Comparison of ENCODE assay signal across 8 cellular contexts in the genomic region with DNA sequence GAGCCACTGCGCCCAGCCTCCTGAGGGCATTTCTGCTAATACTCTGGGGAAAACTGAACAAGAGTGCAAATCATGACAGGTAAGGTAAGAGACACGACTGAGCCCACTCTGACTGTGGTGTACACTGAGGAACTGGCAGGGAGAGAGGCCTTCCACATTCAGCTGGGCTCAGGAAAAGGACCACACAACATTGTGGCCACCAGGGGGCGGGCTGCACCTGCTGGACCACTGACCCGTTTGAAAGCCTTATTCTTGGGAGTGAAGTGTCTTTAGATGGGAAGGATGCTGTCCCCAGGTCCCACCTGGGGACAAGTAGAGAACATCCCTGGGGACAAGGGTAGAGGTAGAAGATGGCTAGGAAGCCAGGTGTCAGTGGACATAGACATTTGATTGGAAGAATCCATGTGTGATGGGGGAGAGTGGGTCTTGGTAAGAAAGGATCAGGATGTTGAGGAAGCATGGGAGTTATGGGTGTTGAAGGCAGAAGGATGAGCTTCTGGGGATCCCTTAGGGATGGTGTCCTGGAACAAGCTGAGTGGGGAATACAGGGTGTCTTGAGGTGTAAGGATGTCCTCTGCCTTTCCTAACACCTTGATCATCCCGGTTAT. TPM values are rescaled to one million over a fixed set of nuclear protein-coding genes. Genes with fewer than 3 reads are reported as not detected.
DNase-seq lines count a peak whose midpoint lies in the region; ATAC-seq and TF ChIP-seq lines count a peak whose summit lies in the region.

No MANE protein-coding gene starts in this region.

- peak overlapping the region in 2 of 10 donors; percentile 44 to 49 for H3K27ac Mint-ChIP-seq in naive thymus-derived CD8-positive, alpha-beta T cell
- H3K27ac Mint-ChIP-seq in stimulated activated effector memory CD8-positive, alpha-beta T cell treated with anti-CD3 and anti-CD28 coated beads, Interleukin-12 subunit alpha, Interleukin-12 subunit beta, amount 100 ng/mL, for 72 hours: no peak overlapping the region

- no peaks in the 10 kb centered on the region for H3K4me1 ChIP-seq in OCI-LY1 (ENCODE audit: insufficient read depth, low read length, severe bottlenecking)

- no peaks in the 10 kb centered on the region for H4K20me1 ChIP-seq in OCI-LY1 (ENCODE audit: insufficient read depth, low read length)

- POLR2A ChIA-PET in naive thymus-derived CD8-positive, alpha-beta T cell (lab: Charles Lee): interaction anchor here (0.8 to 1.4 kb wide), 3 partner anchors 109 to 142 kb away, joined by 3 read pairs; no protein-coding TSS in a partner anchor

- peak overlapping the region in 1 of 10 donors; percentile 54 for H3K4me3 Mint-ChIP-seq in naive thymus-derived CD8-positive, alpha-beta T cell
- H3K4me3 Mint-ChIP-seq in stimulated activated effector memory CD8-positive, alpha-beta T cell treated with anti-CD3 and anti-CD28 coated beads, Interleukin-12 subunit alpha, Interleukin-12 subunit beta, amount 100 ng/mL, for 72 hours: no peak overlapping the region

- no peak overlapping the region for H3K9ac ChIP-seq in OCI-LY1 (ENCODE audit: low read length)

- no peaks in the 10 kb centered on the region for H3K9me2 ChIP-seq in OCI-LY1 (ENCODE audit: low read depth, low read length)

- no peak overlapping the region for H3K4me2 ChIP-seq in OCI-LY1 (ENCODE audit: low read length)

- peak; percentile 54 for ATAC-seq in HG02885 (IDR thresholded peaks at IDR 0.05; ENCODE audit: poor library complexity, unreplicated experiment)
- ATAC-seq in esophagus mucosa: peak; percentile 37
- peak in 1 of 2 donors; percentile 60 for ATAC-seq in naive thymus-derived CD8-positive, alpha-beta T cell
- ATAC-seq in stimulated activated effector memory CD8-positive, alpha-beta T cell treated with anti-CD3 and anti-CD28 coated beads, Interleukin-12 subunit alpha, Interleukin-12 subunit beta, amount 100 ng/mL, for 72 hours: peak; percentile 50
- no peak for ATAC-seq in GM18520 (IDR thresholded peaks at IDR 0.05; ENCODE audit: unreplicated experiment)

- no peak overlapping the region for H2AFZ ChIP-seq in OCI-LY1 (ENCODE audit: low read length)

- peaks cover 0 to 5% (median 0%) of the 10 kb centered on the region in 5 donors for H3K27me3 Mint-ChIP-seq in naive thymus-derived CD8-positive, alpha-beta T cell

- H3K9me3 ChIP-seq in OCI-LY1 (ENCODE audit: low read length): no peaks in the 10 kb centered on the region

- no peaks in the 10 kb centered on the region for H3K36me3 Mint-ChIP-seq in naive thymus-derived CD8-positive, alpha-beta T cell
- no peaks in the 10 kb centered on the region for H3K36me3 Mint-ChIP-seq in stimulated activated effector memory CD8-positive, alpha-beta T cell treated with anti-CD3 and anti-CD28 coated beads, Interleukin-12 subunit alpha, Interleukin-12 subunit beta, amount 100 ng/mL, for 72 hours

- peak; percentile 96 for TF ChIP-seq CTCF in OCI-LY1 (IDR thresholded peaks at IDR 0.05; ENCODE audit: low read length)

- no peaks in the 10 kb centered on the region for H3K79me2 ChIP-seq in OCI-LY1 (ENCODE audit: insufficient read depth, low read length)

- no peaks in the 10 kb centered on the region for H3K9me3 Mint-ChIP-seq in naive thymus-derived CD8-positive, alpha-beta T cell
- H3K9me3 Mint-ChIP-seq in stimulated activated effector memory CD8-positive, alpha-beta T cell treated with anti-CD3 and anti-CD28 coated beads, Interleukin-12 subunit alpha, Interleukin-12 subunit beta, amount 100 ng/mL, for 72 hours: no peaks in the 10 kb centered on the region

- H3K27ac ChIP-seq in OCI-LY1 (ENCODE audit: low read depth, low read length, poor library complexity, severe bottlenecking): no peak overlapping the region

- no peaks in the 10 kb centered on the region for H3K36me3 ChIP-seq in OCI-LY1 (ENCODE audit: insufficient read depth, low read length)

- DNase-seq in Daoy (ENCODE audit: low read depth) (peak; percentile 66), activated T-cell treated with anti-CD3 and anti-CD28 coated beads for 48 hours (ENCODE audit: low read depth) (peak; percentile 67)
- DNase-seq in naive thymus-derived CD8-positive, alpha-beta T cell: peak; percentile 54 to 84 (median 71)
- DNase-seq in stimulated activated effector memory CD8-positive, alpha-beta T cell treated with anti-CD3 and anti-CD28 coated beads, Interleukin-12 subunit alpha, Interleukin-12 subunit beta, amount 100 ng/mL, for 72 hours (ENCODE audit: low spot score in 2 of 2): peak; percentile 60 to 87

- H3K4me3 ChIP-seq in OCI-LY1 (ENCODE audit: low read depth, low read length, poor library complexity, severe bottlenecking): no peak overlapping the region

- H3F3A ChIP-seq in OCI-LY1 (ENCODE audit: insufficient read depth, low read length): no peaks in the 10 kb centered on the region

- peaks cover 6 to 10% (median 7%) of the 10 kb centered on the region in 4 donors for H3K4me1 Mint-ChIP-seq in naive thymus-derived CD8-positive, alpha-beta T cell
- peaks cover 12% of the 10 kb centered on the region for H3K4me1 Mint-ChIP-seq in stimulated activated effector memory CD8-positive, alpha-beta T cell treated with anti-CD3 and anti-CD28 coated beads, Interleukin-12 subunit alpha, Interleukin-12 subunit beta, amount 100 ng/mL, for 72 hours

- no peaks in the 10 kb centered on the region for H3K27me3 ChIP-seq in OCI-LY1 (ENCODE audit: insufficient read depth, low read length)

RNA-seq across cellular contexts. Expression of gene CTDSPL, which starts 6.2 kb away (rescaled TPM):
- 6.1 and 7.3 TPM in 2 replicates for total RNA-seq in Daoy (2014; rRNA removed; shearing (Covaris generic))
- 27.2 TPM for total RNA-seq in esophagus mucosa
- under 1 TPM; 0.58 to 0.99 TPM for total RNA-seq in naive thymus-derived CD8-positive, alpha-beta T cell
- polyA plus RNA-seq in naive thymus-derived CD8-positive, alpha-beta T cell: under 1 TPM; 0.26 to 0.45 (median 0.32) TPM
